2 cellular contexts compared by ENCODE assay signal in the genomic region with DNA sequence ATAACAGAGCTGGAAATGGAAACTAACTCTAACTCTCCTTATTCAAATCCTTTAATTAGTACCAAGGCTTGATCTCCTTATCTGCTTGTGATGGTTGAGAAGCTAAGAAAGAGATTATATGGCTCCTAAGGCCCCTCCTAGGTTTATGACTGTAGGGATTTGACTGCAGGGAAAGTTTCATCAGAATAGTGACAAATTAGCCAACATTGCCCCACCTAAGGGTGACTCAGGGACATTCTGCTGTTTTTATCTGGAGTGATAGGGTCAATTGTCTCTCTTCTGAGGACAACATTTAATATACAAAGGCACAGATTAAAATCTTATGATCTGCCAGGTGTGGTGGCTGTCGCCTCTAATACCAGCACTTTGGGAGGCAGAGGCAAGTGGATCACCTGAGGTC.
A peak's percentile ranks its signal among the peaks of the same experiment; 100 is the strongest.
TF ChIP-seq lines count a peak whose summit lies in the region.

No MANE protein-coding gene starts in this region.

TF ChIP-seq in IMR-90, 13 proteins besides CTCF, POLR2A, EP300 and RAD21:
- peak; percentile 78 for TF ChIP-seq CEBPB (IDR thresholded peaks at IDR 0.05; ENCODE audit: low read depth, low read length)
- TF ChIP-seq MAFK (IDR thresholded peaks at IDR 0.05; ENCODE audit: low read depth, low read length): no peak

TF ChIP-seq in liver, 16 proteins besides CTCF, POLR2A, EP300 and RAD21 (continued from another document):
- TF ChIP-seq NR2F2 (IDR thresholded peaks at IDR 0.05) (no peak), JUND (IDR thresholded peaks at IDR 0.05) (peak in 1 of 2 donors; percentile 52), GABPA (IDR thresholded peaks at IDR 0.05 in 1 of 2, conservative IDR thresholded peaks at IDR 0.05 in 1 of 2) (no peak), RXRA (IDR thresholded peaks at IDR 0.05) (peak; percentile 52 to 71)
- TF ChIP-seq, protein P1, sequence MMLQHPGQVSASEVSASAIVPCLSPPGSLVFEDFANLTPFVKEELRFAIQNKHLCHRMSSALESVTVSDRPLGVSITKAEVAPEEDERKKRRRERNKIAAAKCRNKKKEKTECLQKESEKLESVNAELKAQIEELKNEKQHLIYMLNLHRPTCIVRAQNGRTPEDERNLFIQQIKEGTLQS (IDR thresholded peaks at IDR 0.05): peak; percentile 53
